Comparison of ENCODE assay signal across 10 cellular contexts in genomic region chr2:173021939-173022371, GRCh38. TPM values are rescaled to one million over a fixed set of nuclear protein-coding genes. Genes with fewer than 3 reads are reported as not detected.
DNase-seq lines count a peak whose midpoint lies in the region; ATAC-seq and TF ChIP-seq lines count a peak whose summit lies in the region.
"Had no signal": no experiment of that assay in that cellular context is flagged by ENCODE, and none has a peak within 500 bp of the region (broad histone marks: within the 10 kb centered on the region; RNA-seq: fewer than 3 reads in every experiment).

No MANE protein-coding gene starts in this region.

- no peaks in the 10 kb centered on the region for H3K27me3 ChIP-seq in foreskin keratinocyte
- H3K27me3 ChIP-seq: BLaER1 had no signal

- TF ChIP-seq CTCF in foreskin keratinocyte (conservative IDR thresholded peaks at IDR 0.05), result peak; percentile 67
- peak; percentile 51 for TF ChIP-seq CTCF in type B pancreatic cell (conservative IDR thresholded peaks at IDR 0.05)

- peaks cover 7% of the 10 kb centered on the region for H3K4me1 Mint-ChIP-seq in type B pancreatic cell (ENCODE audit: unreplicated experiment)

- peak; percentile 71 for ATAC-seq in SK-N-SH treated with all-trans-retinoic acid at 6 μM for 48 hours
- ATAC-seq in foreskin keratinocyte, result peak; percentile 24
- no peak for ATAC-seq in HG02852 (IDR thresholded peaks at IDR 0.05; ENCODE audit: unreplicated experiment)

- no peaks in the 10 kb centered on the region for H3K9me3 Mint-ChIP-seq in type B pancreatic cell
- H3K9me3 Mint-ChIP-seq: brain had no signal

- no peak overlapping the region for H3K27ac Mint-ChIP-seq in type B pancreatic cell
- H3K27ac Mint-ChIP-seq: brain had no signal

- H3K4me1 ChIP-seq in foreskin keratinocyte, result no peaks in the 10 kb centered on the region

- DNase-seq in NCI-H2227 (lab: John Stamatoyannopoulos, UW; ENCODE audit: unreplicated experiment) (peak; percentile 17), NCI-H2227 treated with DMSO at 0.1 percent for 48 hours (lab: John Stamatoyannopoulos, UW) (no peak), foreskin keratinocyte (peak in 1 of 2 donors; percentile 25), type B pancreatic cell (ENCODE audit: extremely low spot score, unreplicated experiment) (no peak), cortex of kidney (lab: John Stamatoyannopoulos, UW) (no peak)
- DNase-seq in activated CD4-positive, alpha-beta T cell treated with anti-CD3 and anti-CD28 coated beads, Interleukin-2, amount 50 U/mL, for 4 hours, result no peak

- H3K27me3 Mint-ChIP-seq in type B pancreatic cell, result no peaks in the 10 kb centered on the region
- H3K27me3 Mint-ChIP-seq: brain had no signal

- no peak overlapping the region for H3K27ac ChIP-seq in foreskin keratinocyte
- H3K27ac ChIP-seq: BLaER1 had no signal

- no peak overlapping the region for H3K4me3 Mint-ChIP-seq in type B pancreatic cell
- H3K4me3 Mint-ChIP-seq: brain had no signal

- no peaks in the 10 kb centered on the region for H3K36me3 Mint-ChIP-seq in type B pancreatic cell

TF ChIP-seq in SK-N-SH treated with all-trans-retinoic acid at 6 μM for 48 hours, 23 proteins besides CTCF, POLR2A, EP300 and RAD21:
- TF ChIP-seq PATZ1 (CRISPR knock-in tag; IDR thresholded peaks at IDR 0.05; ENCODE audit: borderline replicate concordance) (no peak), OSR1 (CRISPR knock-in tag; IDR thresholded peaks at IDR 0.05) (no peak), ZFP3 (CRISPR knock-in tag; IDR thresholded peaks at IDR 0.05) (no peak), TOX (CRISPR knock-in tag; IDR thresholded peaks at IDR 0.05; ENCODE audit: borderline replicate concordance) (no peak), CSRNP3 (CRISPR knock-in tag; IDR thresholded peaks at IDR 0.05) (no peak), POU6F1 (CRISPR knock-in tag; IDR thresholded peaks at IDR 0.05; ENCODE audit: borderline replicate concordance, low read depth) (no peak), TCF4 (CRISPR knock-in tag; IDR thresholded peaks at IDR 0.05; ENCODE audit: borderline replicate concordance) (no peak), CSDC2 (CRISPR knock-in tag; IDR thresholded peaks at IDR 0.05) (no peak), ZNF70 (CRISPR knock-in tag; IDR thresholded peaks at IDR 0.05) (no peak)
TF ChIP-seq in SK-N-SH treated with all-trans-retinoic acid at 6 μM for 48 hours: peak in this region for 0.

RNA-seq across cellular contexts. Expression of gene MAP3K20, which starts 53.7 kb away (rescaled TPM):
- total RNA-seq in foreskin keratinocyte, result 46.8 and 52.3 TPM in 2 replicates
- polyA plus RNA-seq in foreskin keratinocyte, result 12.0 and 15.2 TPM in 2 replicates
- total RNA-seq in type B pancreatic cell (ENCODE audit: low replicate concordance), result 12.1 and 23.5 TPM in 2 replicates
